15 cellular contexts compared by ENCODE assay signal in genomic region chr17:3885271-3885670, GRCh38. TPM values are rescaled to one million over a fixed set of nuclear protein-coding genes. Genes with fewer than 3 reads are reported as not detected.
DNase-seq lines count a peak whose midpoint lies in the region; ATAC-seq and TF ChIP-seq lines count a peak whose summit lies in the region.
"Had no signal": no experiment of that assay in that cellular context is flagged by ENCODE, and none has a peak within 500 bp of the region (broad histone marks: within the 10 kb centered on the region; RNA-seq: fewer than 3 reads in every experiment).

No MANE protein-coding gene starts in this region.

- intact Hi-C loops in right cardiac atrium (cut with DNase I), result no loop called here
- intact Hi-C loops in heart right ventricle (cut with DNase I), result no loop called here
- intact Hi-C loops in adrenal gland (cut with DNase I), result no loop called here
- intact Hi-C loops in stomach (cut with DNase I; ENCODE audit: low total_unique reads), result no loop called here

- H3K27me3 Mint-ChIP-seq in stimulated activated naive CD8-positive, alpha-beta T cell treated with anti-CD3 and anti-CD28 coated beads, Interleukin-15, amount 100 ng/mL, for 72 hours, result no peaks in the 10 kb centered on the region

- H3K9me2 ChIP-seq in hepatocyte (replicated peaks; ENCODE audit: insufficient read depth), result no peaks in the 10 kb centered on the region

- H4K20me1 ChIP-seq in hepatocyte (ENCODE audit: insufficient read depth, poor library complexity, severe bottlenecking), result no peaks in the 10 kb centered on the region

- TF ChIP-seq EP300 in stomach (IDR thresholded peaks at IDR 0.05), result no peak

- peaks cover 0 to 45% (median 6%) of the 10 kb centered on the region in 9 donors for H3K36me3 ChIP-seq in heart right ventricle
- H3K36me3 ChIP-seq in adrenal gland (replicated peaks in 1 of 2), result peaks cover 0 to 31% of the 10 kb centered on the region in 2 donors
- H3K36me3 ChIP-seq in hepatocyte (replicated peaks; ENCODE audit: insufficient read depth, low read depth), result no peaks in the 10 kb centered on the region
- peaks cover 0 to 42% (median 31%) of the 10 kb centered on the region in 4 donors for H3K36me3 ChIP-seq in stomach

- H3K27ac ChIP-seq in right cardiac atrium (ENCODE audit: low read length) (no peak overlapping the region), heart right ventricle (no peak overlapping the region), adrenal gland (peak overlapping the region in 3 of 5 donors; percentile 59 to 91 (median 91)), hepatocyte (peak overlapping the region; percentile 63), stomach (no peak overlapping the region)
- H3K27ac ChIP-seq: C4-2B had no signal

- H3K27me3 ChIP-seq in right cardiac atrium (ENCODE audit: control insufficient read depth, insufficient read depth) (no peaks in the 10 kb centered on the region), heart right ventricle (no peaks in the 10 kb centered on the region), adrenal gland (no peaks in the 10 kb centered on the region), hepatocyte (no peaks in the 10 kb centered on the region), stomach (no peaks in the 10 kb centered on the region)

- ATAC-seq in right cardiac atrium (no peak), heart right ventricle (no peak), GM21723 (IDR thresholded peaks at IDR 0.05; ENCODE audit: unreplicated experiment) (no peak)
- no peak for ATAC-seq in stimulated activated naive CD8-positive, alpha-beta T cell treated with anti-CD3 and anti-CD28 coated beads, Interleukin-15, amount 100 ng/mL, for 72 hours
- ATAC-seq: GM12878, PC-3 had no signal

- no peaks in the 10 kb centered on the region for H3K9me3 ChIP-seq in right cardiac atrium (ENCODE audit: control insufficient read depth, low read length)
- no peaks in the 10 kb centered on the region for H3K9me3 ChIP-seq in heart right ventricle
- no peaks in the 10 kb centered on the region for H3K9me3 ChIP-seq in adrenal gland (replicated peaks in 1 of 3)
- no peaks in the 10 kb centered on the region for H3K9me3 ChIP-seq in hepatocyte (ENCODE audit: low read depth)
- no peaks in the 10 kb centered on the region for H3K9me3 ChIP-seq in stomach

- no peak overlapping the region for H3K4me3 Mint-ChIP-seq in stimulated activated naive CD8-positive, alpha-beta T cell treated with anti-CD3 and anti-CD28 coated beads, Interleukin-15, amount 100 ng/mL, for 72 hours

- TF ChIP-seq CTCF in heart right ventricle (IDR thresholded peaks at IDR 0.05) (no peak), adrenal gland (IDR thresholded peaks at IDR 0.05) (no peak), hepatocyte (IDR thresholded peaks at IDR 0.05; ENCODE audit: poor library complexity) (no peak), stomach (IDR thresholded peaks at IDR 0.05) (no peak)

- H3K9me3 Mint-ChIP-seq in stimulated activated naive CD8-positive, alpha-beta T cell treated with anti-CD3 and anti-CD28 coated beads, Interleukin-15, amount 100 ng/mL, for 72 hours, result no peaks in the 10 kb centered on the region

- TF ChIP-seq POLR2A in adrenal gland (IDR thresholded peaks at IDR 0.05) (no peak), stomach (IDR thresholded peaks at IDR 0.05) (no peak)

- H3K4me1 ChIP-seq in right cardiac atrium (ENCODE audit: control insufficient read depth, insufficient read depth, low read length) (peaks cover 4% of the 10 kb centered on the region), heart right ventricle (peaks cover 9 to 53% (median 43%) of the 10 kb centered on the region in 9 donors), adrenal gland (replicated peaks in 1 of 2) (peaks cover 38 to 45% of the 10 kb centered on the region in 2 donors), hepatocyte (ENCODE audit: insufficient read depth) (peaks cover 11% of the 10 kb centered on the region), stomach (peaks cover 31 to 51% (median 35%) of the 10 kb centered on the region in 4 donors)

- no peak overlapping the region for H3K27ac Mint-ChIP-seq in stimulated activated naive CD8-positive, alpha-beta T cell treated with anti-CD3 and anti-CD28 coated beads, Interleukin-15, amount 100 ng/mL, for 72 hours

- no peak overlapping the region for H3K4me2 ChIP-seq in hepatocyte

- DNase-seq in right cardiac atrium, result peak in 2 of 3 donors; percentile 59 to 60
- no peak for DNase-seq in heart right ventricle
- no peak for DNase-seq in adrenal gland
- no peak for DNase-seq in hepatocyte (ENCODE audit: low spot score)
- no peak for DNase-seq in stimulated activated CD4-positive, alpha-beta T cell treated with anti-CD3 and anti-CD28 coated beads, Interleukin-15, amount 100 ng/mL, for 24 hours
- no peak for DNase-seq in stomach
- no peak for DNase-seq in stimulated activated naive CD8-positive, alpha-beta T cell treated with anti-CD3 and anti-CD28 coated beads, Interleukin-15, amount 100 ng/mL, for 72 hours
- DNase-seq: KG1, NCI-H1092, NCI-H2107, PC-3 had no signal

- no peak overlapping the region for H3K4me3 ChIP-seq in right cardiac atrium (ENCODE audit: low read length)
- H3K4me3 ChIP-seq in heart right ventricle, result no peak overlapping the region
- no peak overlapping the region for H3K4me3 ChIP-seq in adrenal gland
- no peak overlapping the region for H3K4me3 ChIP-seq in hepatocyte
- no peak overlapping the region for H3K4me3 ChIP-seq in stomach
- H3K4me3 ChIP-seq: GM12878 had no signal

- H2AFZ ChIP-seq in hepatocyte, result no peak overlapping the region

- H3K79me2 ChIP-seq in hepatocyte, result no peaks in the 10 kb centered on the region

- peaks cover 32% of the 10 kb centered on the region for H3K4me1 Mint-ChIP-seq in stimulated activated naive CD8-positive, alpha-beta T cell treated with anti-CD3 and anti-CD28 coated beads, Interleukin-15, amount 100 ng/mL, for 72 hours

- 67% methylated on average over 14 of the region's 14 CpGs for WGBS in right cardiac atrium
- WGBS in heart right ventricle, 2 donors, result 75% methylated on average over 14 of the region's 14 CpGs
- 60 to 90% (median 67%) methylated on average over 2 to 14 of the region's 14 CpGs for WGBS in adrenal gland, 4 donors
- 91% methylated on average over 14 of the region's 14 CpGs for WGBS in hepatocyte (ENCODE audit: low lambda C conversion rate, missing lambda C conversion rate)
- WGBS in stomach, 5 donors, result 76 to 82% (median 80%) methylated on average over 14 of the region's 14 CpGs; no CpG with 5 or more reads in 1 of the 5 donors

RNA-seq across cellular contexts. Expression of gene CAMKK1, which starts 7.6 kb away (rescaled TPM):
- total RNA-seq in right cardiac atrium (1 to 10 TPM; 4.2 to 6.7 (median 6.0) TPM), heart right ventricle (1 to 10 TPM; 1.8 to 5.7 (median 3.7) TPM), adrenal gland (10 to 100 TPM in 6 of 8 donors, 1 to 10 TPM in 2; 6.0 to 17.9 (median 10.8) TPM), hepatocyte (2.6 and 5.1 TPM in 2 replicates), stomach (10 to 100 TPM in 1 of 5 donors, 1 to 10 TPM in 3, under 1 TPM in 1; 0.58 to 15.1 (median 6.2) TPM)
- polyA plus RNA-seq in right cardiac atrium (4.5 TPM), heart right ventricle (1 to 10 TPM; 2.6 to 2.8 TPM), adrenal gland (10 to 100 TPM in 2 of 3 donors, 1 to 10 TPM in 1; 6.9 to 28.2 (median 10.6) TPM), hepatocyte (4.4 and 5.7 TPM in 2 replicates), stomach (1 to 10 TPM; 2.1 to 6.4 (median 3.1) TPM)

RNA-seq across cellular contexts. Expression of gene P2RX1, which starts 31.0 kb away (rescaled TPM):
- 1 to 10 TPM in 3 of 4 donors, under 1 TPM in 1; 0.74 to 3.8 (median 1.4) TPM for total RNA-seq in right cardiac atrium
- polyA plus RNA-seq in right cardiac atrium, result 1.1 TPM
- 1 to 10 TPM in 4 of 10 donors, under 1 TPM in 6; 0.27 to 2.6 (median 0.49) TPM for total RNA-seq in heart right ventricle
- under 1 TPM; 0.37 to 0.99 TPM for polyA plus RNA-seq in heart right ventricle
- total RNA-seq in adrenal gland, result 1 to 10 TPM in 4 of 8 donors, under 1 TPM in 4; 0.42 to 2.1 (median 0.92) TPM
- 1 to 10 TPM in 2 of 3 donors, under 1 TPM in 1; 0.59 to 8.6 (median 3.3) TPM for polyA plus RNA-seq in adrenal gland
- total RNA-seq in hepatocyte, result 0.20 and 0.50 TPM in 2 replicates
- polyA plus RNA-seq in hepatocyte, result 1.8 and 2.3 TPM in 2 replicates
- total RNA-seq in stomach, result 10 to 100 TPM in 1 of 5 donors, 1 to 10 TPM in 4; 2.4 to 13.4 (median 6.7) TPM
- 1 to 10 TPM in 1 of 3 donors, under 1 TPM in 2; 0.75 to 2.4 (median 0.92) TPM for polyA plus RNA-seq in stomach
- total RNA-seq: M059J, PC-3 had no signal

RNA-seq across cellular contexts. Expression of gene NCBP3, which starts 39.2 kb away (rescaled TPM):
- total RNA-seq in right cardiac atrium (10 to 100 TPM; 24.7 to 33.5 (median 27.1) TPM), heart right ventricle (10 to 100 TPM; 14.6 to 30.9 (median 23.1) TPM), adrenal gland (10 to 100 TPM; 11.0 to 30.3 (median 21.5) TPM), hepatocyte (20.8 and 31.8 TPM in 2 replicates), stomach (10 to 100 TPM in 4 of 5 donors, 1 to 10 TPM in 1; 7.6 to 40.6 (median 28.1) TPM)
- polyA plus RNA-seq in right cardiac atrium (13.9 TPM), heart right ventricle (10 to 100 TPM in 1 of 2 donors, 1 to 10 TPM in 1; 7.3 to 20.0 TPM), adrenal gland (10 to 100 TPM; 21.9 to 36.6 (median 22.8) TPM), hepatocyte (20.6 and 28.9 TPM in 2 replicates), stomach (10 to 100 TPM in 2 of 3 donors, 1 to 10 TPM in 1; 8.6 to 31.0 (median 19.1) TPM)

Comparison
In these comparisons a context has a peak if more than half of its experiments do, and no peak if none do; other contexts are left out.
1. DNase-seq: peak in right cardiac atrium (2 of 3); none in heart right ventricle (0 of 2), adrenal gland (0 of 7), hepatocyte (single experiment), stimulated activated CD4-positive, alpha-beta T cell treated with anti-CD3 and anti-CD28 coated beads, Interleukin-15, amount 100 ng/mL, for 24 hours (single experiment), stomach (single experiment) and stimulated activated naive CD8-positive, alpha-beta T cell treated with anti-CD3 and anti-CD28 coated beads, Interleukin-15, amount 100 ng/mL, for 72 hours (0 of 2).
2. H3K27ac ChIP-seq: peak in adrenal gland (3 of 5) and hepatocyte (single experiment); none in right cardiac atrium (single experiment), heart right ventricle (0 of 10) and stomach (0 of 5).